27 cellular contexts compared by ENCODE assay signal in the genomic region with DNA sequence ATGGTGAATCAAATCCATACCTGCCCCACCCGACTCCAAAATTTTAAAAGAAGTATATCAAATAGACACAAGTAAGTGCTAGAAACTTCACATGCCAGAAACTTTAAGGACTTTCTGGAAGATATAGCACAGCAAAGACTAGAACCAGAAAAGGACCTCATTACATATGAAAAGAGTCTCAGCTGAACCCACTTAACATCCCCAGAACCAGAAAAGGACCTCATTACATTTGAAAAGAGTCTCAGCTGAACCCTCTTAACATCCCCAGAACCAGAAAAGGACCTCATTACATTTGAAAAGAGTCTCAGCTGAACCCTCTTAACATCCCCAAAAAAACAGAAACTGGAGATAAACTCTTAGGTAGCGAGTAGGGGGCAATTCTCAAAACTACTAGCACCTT. TPM values are rescaled to one million over a fixed set of nuclear protein-coding genes. Genes with fewer than 3 reads are reported as not detected.
"Had no signal": no experiment of that assay in that cellular context is flagged by ENCODE, and none has a peak within 500 bp of the region (broad histone marks: within the 10 kb centered on the region; RNA-seq: fewer than 3 reads in every experiment).

No MANE protein-coding gene starts in this region.

- ATAC-seq: effector memory CD8-positive, alpha-beta T cell; heart right ventricle; left ventricle myocardium superior; lower lobe of right lung; natural killer cell; psoas muscle; right cardiac atrium; stimulated activated memory B cell treated with anti-CD40 and anti-IgM and Interleukin-4, amounts not matched to agents 10 μg/mL and 1 μg/mL and 100 μg/mL, for 72 hours; stimulated activated naive CD8-positive, alpha-beta T cell treated with anti-CD3 and anti-CD28 coated beads, Interleukin-15, Interleukin-2, amounts not matched to agents 100 U/mL and 50 U/mL, for 24 hours had no signal

- H3K9me3 Mint-ChIP-seq: effector memory CD8-positive, alpha-beta T cell; natural killer cell; stimulated activated memory B cell treated with anti-CD40 and anti-IgM and Interleukin-4, amounts not matched to agents 10 μg/mL and 1 μg/mL and 100 μg/mL, for 72 hours had no signal

- H3K4me3 ChIP-seq: esophagus squamous epithelium, heart right ventricle, lower lobe of right lung, ovary, psoas muscle, skin epidermis, spleen, testis, tibial nerve, upper lobe of left lung, uterus had no signal

- H3K4me1 ChIP-seq: esophagus squamous epithelium, heart right ventricle, lower lobe of right lung, psoas muscle, spleen, testis, upper lobe of left lung, uterus had no signal

- H3K27ac ChIP-seq: esophagus squamous epithelium, heart right ventricle, lower lobe of right lung, ovary, psoas muscle, skin epidermis, spleen, testis, tibial nerve, upper lobe of left lung, uterus had no signal

- H3K27ac Mint-ChIP-seq: effector memory CD8-positive, alpha-beta T cell; natural killer cell; stimulated activated memory B cell treated with anti-CD40 and anti-IgM and Interleukin-4, amounts not matched to agents 10 μg/mL and 1 μg/mL and 100 μg/mL, for 72 hours had no signal

- H3K36me3 Mint-ChIP-seq: natural killer cell; stimulated activated memory B cell treated with anti-CD40 and anti-IgM and Interleukin-4, amounts not matched to agents 10 μg/mL and 1 μg/mL and 100 μg/mL, for 72 hours had no signal

- H3K9me3 ChIP-seq: esophagus squamous epithelium, heart right ventricle, lower lobe of right lung, ovary, psoas muscle, spleen, testis, tibial nerve, upper lobe of left lung, uterus had no signal

- DNase-seq: cortex of kidney; effector memory CD8-positive, alpha-beta T cell; erythroblast; esophagus squamous epithelium; foreskin melanocyte; glutamatergic neuron; heart right ventricle; hippocampal formation; left ventricle myocardium superior; lower lobe of right lung; natural killer cell; occipital lobe; ovary; posterior cingulate gyrus; psoas muscle; right cardiac atrium; spleen; stimulated activated CD4-positive, alpha-beta T cell treated with anti-CD3 and anti-CD28 coated beads, Interleukin-4, amount 100 ng/mL, for 4 hours; stimulated activated naive CD8-positive, alpha-beta T cell treated with anti-CD3 and anti-CD28 coated beads, Interleukin-15, Interleukin-2, amounts not matched to agents 100 U/mL and 50 U/mL, for 24 hours; substantia nigra; testis; upper lobe of left lung; uterus had no signal

- H3K36me3 ChIP-seq: esophagus squamous epithelium, heart right ventricle, lower lobe of right lung, ovary, spleen, tibial nerve, upper lobe of left lung, uterus had no signal

- H3K4me3 Mint-ChIP-seq: effector memory CD8-positive, alpha-beta T cell; natural killer cell; stimulated activated memory B cell treated with anti-CD40 and anti-IgM and Interleukin-4, amounts not matched to agents 10 μg/mL and 1 μg/mL and 100 μg/mL, for 72 hours had no signal

- H3K27me3 ChIP-seq: esophagus squamous epithelium, heart right ventricle, ovary, spleen, testis, tibial nerve, upper lobe of left lung, uterus had no signal

- H3K4me1 Mint-ChIP-seq: natural killer cell; stimulated activated memory B cell treated with anti-CD40 and anti-IgM and Interleukin-4, amounts not matched to agents 10 μg/mL and 1 μg/mL and 100 μg/mL, for 72 hours had no signal

RNA-seq across cellular contexts. Expression of a gene that starts 32.3 kb away (rescaled TPM):
- total RNA-seq: dermis microvascular lymphatic vessel endothelial cell had no signal
